ENCODE assay signal across 6 cellular contexts in genomic region chr9:21334603-21334968, GRCh38. TPM values are rescaled to one million over a fixed set of nuclear protein-coding genes. Genes with fewer than 3 reads are reported as not detected.
A peak's percentile ranks its signal among the peaks of the same experiment; 100 is the strongest.
DNase-seq lines count a peak whose midpoint lies in the region; ATAC-seq and TF ChIP-seq lines count a peak whose summit lies in the region.

No MANE protein-coding gene starts in this region.

- no CpG with 5 or more reads among the region's 10 CpGs for WGBS in neuronal stem cell (ENCODE audit: extremely low coverage in 2 of 2, insufficient read length in 2 of 2, insufficient replicate concordance in 1 of 2), 2 donors

- peak overlapping the region; percentile 96 for H3K9ac ChIP-seq in neuronal stem cell (ENCODE audit: low read depth, low read length, poor library complexity)

- H2BK12ac ChIP-seq in neuronal stem cell (ENCODE audit: low read length), result no peak overlapping the region

- no peak overlapping the region for H2BK15ac ChIP-seq in neuronal stem cell (ENCODE audit: low read length)

- no peak overlapping the region for H2AK5ac ChIP-seq in neuronal stem cell (ENCODE audit: low read depth, low read length)

- no peak overlapping the region for H4K91ac ChIP-seq in neuronal stem cell (ENCODE audit: low read depth, low read length, poor library complexity)

- no peak overlapping the region for H3K27ac ChIP-seq in neuronal stem cell (replicated peaks; ENCODE audit: low read length)

- TF ChIP-seq CTCF in GM12865 (IDR thresholded peaks at IDR 0.05; ENCODE audit: insufficient read depth, low read depth, low read length, missing control alignments), result no peak
- TF ChIP-seq CTCF in cardiac fibroblast (IDR thresholded peaks at IDR 0.05; ENCODE audit: low read depth, low read length), result no peak

- H3K4me1 ChIP-seq in neuronal stem cell (ENCODE audit: control insufficient read depth in 2 of 2, insufficient read depth in 1 of 2, low read depth in 1 of 2, low read length in 2 of 2), result peaks cover 6 to 16% of the 10 kb centered on the region in 2 donors

- ATAC-seq in HG03159 (IDR thresholded peaks at IDR 0.05; ENCODE audit: unreplicated experiment), result peak; percentile 28

- H2BK120ac ChIP-seq in neuronal stem cell (ENCODE audit: low read depth, low read length), result no peak overlapping the region

- H3K9me3 ChIP-seq in neuronal stem cell (replicated peaks in 1 of 2; ENCODE audit: control insufficient read depth in 2 of 2, insufficient read depth in 1 of 2, low read depth in 1 of 2, low read length in 2 of 2), result peaks cover 0 to 5% of the 10 kb centered on the region in 2 donors

- H3K4me2 ChIP-seq in neuronal stem cell (ENCODE audit: insufficient read depth, low read length, poor library complexity, severe bottlenecking), result peak overlapping the region; percentile 65

- no peak overlapping the region for H3K4ac ChIP-seq in neuronal stem cell (ENCODE audit: low read length)

- no peak overlapping the region for H2BK5ac ChIP-seq in neuronal stem cell (ENCODE audit: low read length)

- H3K36me3 ChIP-seq in neuronal stem cell (replicated peaks in 1 of 2; ENCODE audit: control insufficient read depth in 2 of 2, insufficient read depth in 2 of 2, low read length in 2 of 2), result peaks cover 0 to 43% of the 10 kb centered on the region in 2 donors

- H3K27me3 ChIP-seq in neuronal stem cell (ENCODE audit: control insufficient read depth in 3 of 3, insufficient read depth in 3 of 3, low read depth in 1 of 3, low read length in 3 of 3), result peaks cover 0 to 7% (median 0%) of the 10 kb centered on the region in 3 experiments

- peak overlapping the region; percentile 99 for H3K18ac ChIP-seq in neuronal stem cell (ENCODE audit: low read length)

- peak overlapping the region; percentile 94 for H2AFZ ChIP-seq in neuronal stem cell (ENCODE audit: low read length)

- peaks cover 5% of the 10 kb centered on the region for H3K79me1 ChIP-seq in neuronal stem cell (ENCODE audit: low read depth, low read length)

- H3K4me3 ChIP-seq in GM12865 (ENCODE audit: low read depth, low read length) (peak overlapping the region; percentile 61), cardiac fibroblast (replicated peaks in 1 of 2; ENCODE audit: low read depth in 2 of 2, low read length in 2 of 2) (peak overlapping the region; percentile 56 to 64), neuronal stem cell (ENCODE audit: low read length in 2 of 2) (peak overlapping the region; percentile 92 to 95)

- no peak overlapping the region for H3K23ac ChIP-seq in neuronal stem cell (ENCODE audit: low read depth, low read length, poor library complexity)

- DNase-seq in GM12865 (ENCODE audit: low read depth), result no peak
- DNase-seq in cardiac fibroblast (ENCODE audit: low read depth in 2 of 2), result peak in 1 of 2 donors; percentile 19
- DNase-seq in neuronal stem cell (ENCODE audit: low spot score), result peak; percentile 12
- DNase-seq in NOMO-1 treated with dmso at 0.1 percent for 144 hours (lab: John Stamatoyannopoulos, UW; ENCODE audit: unreplicated experiment), result no peak
- DNase-seq in activated CD4-positive, CD25-positive, alpha-beta regulatory T cell (lab: John Stamatoyannopoulos, UW), result no peak

- H3K14ac ChIP-seq in neuronal stem cell (ENCODE audit: low read length), result peak overlapping the region; percentile 99

- H4K8ac ChIP-seq in neuronal stem cell (ENCODE audit: low read depth, low read length), result no peak overlapping the region

RNA-seq across cellular contexts. Expression of gene KLHL9, which starts 0.6 kb away (rescaled TPM):
- polyA plus RNA-seq in neuronal stem cell (2013, experiment 1 of 2), result 19.5 TPM
- 19.8 TPM for polyA plus RNA-seq in neuronal stem cell (2013, experiment 2 of 2)

RNA-seq across cellular contexts. Expression of gene IFNA6, which starts 16.1 kb away (rescaled TPM):
- not detected for polyA plus RNA-seq in neuronal stem cell (2013, experiment 1 of 2)
- not detected for polyA plus RNA-seq in neuronal stem cell (2013, experiment 2 of 2)

RNA-seq across cellular contexts. Expression of gene IFNA5, which starts 29.5 kb away (rescaled TPM):
- not detected for polyA plus RNA-seq in neuronal stem cell (2013, experiment 1 of 2)
- polyA plus RNA-seq in neuronal stem cell (2013, experiment 2 of 2), result not detected

RNA-seq across cellular contexts. Expression of gene IFNA13, which starts 33.3 kb away (rescaled TPM):
- polyA plus RNA-seq in neuronal stem cell (2013, experiment 1 of 2), result not detected
- polyA plus RNA-seq in neuronal stem cell (2013, experiment 2 of 2), result not detected

RNA-seq across cellular contexts. Expression of gene IFNA2, which starts 50.6 kb away (rescaled TPM):
- polyA plus RNA-seq in neuronal stem cell (2013, experiment 1 of 2), result not detected
- polyA plus RNA-seq in neuronal stem cell (2013, experiment 2 of 2), result not detected
